In the genomic region with DNA sequence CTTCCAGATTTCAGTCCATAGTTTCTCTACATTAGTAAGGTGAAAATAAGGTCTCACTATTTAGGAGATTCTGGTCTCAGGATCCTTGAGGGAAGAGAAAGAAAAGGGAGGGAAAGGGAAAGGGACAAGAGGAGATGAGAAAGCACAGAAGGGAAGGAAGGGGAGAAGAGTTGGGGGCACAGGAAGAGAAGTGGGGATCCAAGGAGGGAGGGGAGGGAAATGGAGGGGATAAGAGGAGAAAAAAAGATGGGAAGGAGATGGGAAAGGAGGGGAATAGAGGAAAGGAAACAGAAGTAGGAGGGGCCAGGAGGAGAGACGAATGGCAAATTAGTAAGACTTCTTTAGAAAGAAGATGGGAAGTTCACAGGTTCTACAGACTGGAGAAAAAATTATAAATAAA, we compare ENCODE assay signal across 2 cellular contexts.
TF ChIP-seq lines count a peak whose summit lies in the region.

No MANE protein-coding gene starts in this region.

TF ChIP-seq in WTC11, 78 proteins besides CTCF, POLR2A, EP300 and RAD21 (continued from another document):
- TF ChIP-seq, protein P1, sequence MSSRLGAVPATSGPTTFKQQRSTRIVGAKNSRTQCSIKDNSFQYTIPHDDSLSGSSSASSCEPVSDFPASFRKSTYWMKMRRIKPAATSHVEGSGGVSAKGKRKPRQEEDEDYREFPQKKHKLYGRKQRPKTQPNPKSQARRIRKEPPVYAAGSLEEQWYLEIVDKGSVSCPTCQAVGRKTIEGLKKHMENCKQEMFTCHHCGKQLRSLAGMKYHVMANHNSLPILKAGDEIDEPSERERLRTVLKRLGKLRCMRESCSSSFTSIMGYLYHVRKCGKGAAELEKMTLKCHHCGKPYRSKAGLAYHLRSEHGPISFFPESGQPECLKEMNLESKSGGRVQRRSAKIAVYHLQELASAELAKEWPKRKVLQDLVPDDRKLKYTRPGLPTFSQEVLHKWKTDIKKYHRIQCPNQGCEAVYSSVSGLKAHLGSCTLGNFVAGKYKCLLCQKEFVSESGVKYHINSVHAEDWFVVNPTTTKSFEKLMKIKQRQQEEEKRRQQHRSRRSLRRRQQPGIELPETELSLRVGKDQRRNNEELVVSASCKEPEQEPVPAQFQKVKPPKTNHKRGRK (CRISPR knock-in tag; IDR thresholded peaks at IDR 0.05; ENCODE audit: borderline replicate concordance): 0 out of 2 replicates have a peak, but pooled peaks have one; percentile 27

TF ChIP-seq in endothelial cell of umbilical vein, 7 proteins besides CTCF, POLR2A, EP300 and RAD21 (continued from another document):
- TF ChIP-seq JUN (IDR thresholded peaks at IDR 0.05; ENCODE audit: borderline replicate concordance, insufficient read depth, insufficient read length, low read depth): no peak
- no peak for TF ChIP-seq EZH2 (IDR thresholded peaks at IDR 0.05; ENCODE audit: borderline replicate concordance, low read depth, low read length, severe bottlenecking)
- no peak for TF ChIP-seq POLR2AphosphoS5 (IDR thresholded peaks at IDR 0.05; ENCODE audit: insufficient read depth, low read depth, low read length)
